In the genomic region with DNA sequence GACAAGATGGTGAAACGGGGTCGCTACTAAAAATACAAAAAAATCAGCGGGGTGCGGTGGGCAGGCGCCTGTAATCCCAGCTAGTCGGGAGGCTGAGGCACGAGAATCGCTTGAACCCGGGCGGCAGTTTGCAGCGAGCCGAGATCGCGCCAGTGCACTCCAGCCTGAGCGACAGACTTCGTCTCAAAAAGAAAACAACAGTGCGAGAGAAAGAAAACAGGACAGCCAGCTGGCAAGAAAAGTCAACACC, we compare ENCODE assay signal across 8 cellular contexts. TPM values are rescaled to one million over a fixed set of nuclear protein-coding genes. Genes with fewer than 3 reads are reported as not detected.
DNase-seq lines count a peak whose midpoint lies in the region; ATAC-seq, FAIRE-seq and TF ChIP-seq lines count a peak whose summit lies in the region.

No MANE protein-coding gene starts in this region.

- H2AK9ac ChIP-seq in IMR-90 (replicated peaks; ENCODE audit: low read depth, low read length, poor library complexity), result no peak overlapping the region

- no peak for TF ChIP-seq RAD21 in IMR-90 (IDR thresholded peaks at IDR 0.05; ENCODE audit: low read length)

- no peak overlapping the region for H4K91ac ChIP-seq in IMR-90 (ENCODE audit: insufficient read depth, low read depth, low read length)

- H3K23ac ChIP-seq in IMR-90 (ENCODE audit: low read depth, low read length), result peak overlapping the region; percentile 77

- peaks cover 20% of the 10 kb centered on the region for H4K20me1 ChIP-seq in IMR-90 (ENCODE audit: insufficient read depth, low read length)

- intact Hi-C loops in IMR-90 (cut with micrococcal nuclease) (no loop called here), psoas muscle (cut with DNase I) (loop anchor here in 1 of 2 donors (2.0 kb wide), 1 partner anchor 62 kb away; no protein-coding TSS in a partner anchor)

- peak overlapping the region in 1 of 2 experiments; percentile 20; a peak in 1 of 4 replicates for H4K8ac ChIP-seq in IMR-90 (ENCODE audit: low read depth in 2 of 2, low read length in 2 of 2)

- POLR2A ChIA-PET in IMR-90 (lab: Charles Lee; ENCODE audit: unreplicated experiment), result interaction anchor here (0.5 to 3.2 kb wide), 11 partner anchors 10 to 293 kb away, joined by 3 to 45 read pairs (median 4); partner anchors contain the start of genes PXN, RPLP0 and SIRT4

- peak overlapping the region; percentile 7; the same call in 1 of the 2 replicates for H3K56ac ChIP-seq in IMR-90 (ENCODE audit: extremely low read depth, insufficient read depth, low read length)

- CTCF ChIA-PET in IMR-90 (lab: Yijun Ruan, JAX), result interaction anchor here (1.6 kb wide), 1 partner anchor 10 kb away, joined by 11 read pairs; the partner anchor contains the start of gene SIRT4

- H3K27ac ChIP-seq in IMR-90 (ENCODE audit: insufficient read depth, low read length) (peak overlapping the region; percentile 93), psoas muscle (peak overlapping the region; percentile 97)

- H2BK15ac ChIP-seq in IMR-90 (ENCODE audit: low read depth, low read length), result no peak overlapping the region

- DNase-seq in DMS53 treated with DMSO at 0.1 percent for 48 hours (lab: John Stamatoyannopoulos, UW; ENCODE audit: unreplicated experiment), result peak; percentile 69
- no peak for DNase-seq in DMS53 (lab: John Stamatoyannopoulos, UW)
- DNase-seq in IMR-90, result no peak
- no peak for DNase-seq in epithelial cell of proximal tubule (ENCODE audit: low read depth)
- no peak for DNase-seq in psoas muscle
- no peak for DNase-seq in OCI-M2 (lab: John Stamatoyannopoulos, UW; ENCODE audit: unreplicated experiment)
- no peak for DNase-seq in HTR-8/SVneo (ENCODE audit: insufficient read length, low spot score)
- DNase-seq in activated naive CD4-positive, alpha-beta T cell treated with Interleukin-2 at 50 U/mL for 16 hours, result no peak

- H4K5ac ChIP-seq in IMR-90 (ENCODE audit: low read depth, low read length), result no peak overlapping the region; the same call in 1 of the 2 replicates

- H3K9me3 ChIP-seq in IMR-90 (ENCODE audit: control insufficient read depth, insufficient read depth, low read length) (no peaks in the 10 kb centered on the region), psoas muscle (no peaks in the 10 kb centered on the region)

- no peak overlapping the region for H2AK5ac ChIP-seq in IMR-90 (ENCODE audit: low read depth, low read length)

- peaks cover 4% of the 10 kb centered on the region; the same call in 1 of the 2 replicates for H3K9me1 ChIP-seq in IMR-90 (ENCODE audit: insufficient read depth, low read length)

- dilution Hi-C loops in IMR-90 (cut with HindIII; ENCODE audit: low sequenced_read_pairs, unreplicated experiment), result no loop called here

- no peaks in the 10 kb centered on the region for H3K27me3 ChIP-seq in IMR-90 (ENCODE audit: control insufficient read depth, insufficient read depth, low read length)
- H3K27me3 ChIP-seq in psoas muscle (ENCODE audit: insufficient read depth in 3 of 3, low read length in 2 of 3), result no peaks in the 10 kb centered on the region

- peak overlapping the region; percentile 91 for H2AFZ ChIP-seq in IMR-90 (replicated peaks; ENCODE audit: low read length, poor library complexity)

- no peak overlapping the region for H2BK120ac ChIP-seq in IMR-90 (ENCODE audit: low read depth, low read length)

- H2BK20ac ChIP-seq in IMR-90 (ENCODE audit: low read depth, low read length), result no peak overlapping the region; the same call in 1 of the 2 replicates

- H3K4me2 ChIP-seq in IMR-90 (ENCODE audit: low read depth, low read length), result peak overlapping the region; percentile 84

- TF ChIP-seq POLR2A in IMR-90 (IDR thresholded peaks at IDR 0.05; ENCODE audit: low read depth, low read length), result no peak

- FAIRE-seq in HTR-8/SVneo (lab: Jason Lieb, UNC), result no peak

- H2BK5ac ChIP-seq in IMR-90 (ENCODE audit: low read depth, low read length, poor library complexity, severe bottlenecking), result peak overlapping the region; percentile 100

- BruUV-seq in IMR-90 (replicated peaks; lab: Mats Ljungman, UMichigan), result no TSS peak

- in situ Hi-C loops in IMR-90 (cut with MboI; ENCODE audit: low sequenced_read_pairs), result no loop called here

- H3K4ac ChIP-seq in IMR-90 (ENCODE audit: low read depth, low read length), result peak overlapping the region; percentile 61

- peak; percentile 2 for ATAC-seq in IMR-90 (ENCODE audit: low read depth)
- ATAC-seq in psoas muscle, result peak in 3 of 4 donors; percentile 9 to 25 (median 18)

- H3K4me1 ChIP-seq in IMR-90 (ENCODE audit: control insufficient read depth, insufficient read depth, low read length), result 0 out of 2 replicates have a peak, but pooled peaks cover 5% of the 10 kb centered on the region
- peaks cover 7% of the 10 kb centered on the region for H3K4me1 ChIP-seq in psoas muscle

- TF ChIP-seq CTCF in IMR-90 (conservative IDR thresholded peaks at IDR 0.05; ENCODE audit: low read depth, low read length), result no peak
- no peak for TF ChIP-seq CTCF in epithelial cell of proximal tubule (conservative IDR thresholded peaks at IDR 0.05; ENCODE audit: low read depth, low read length)
- TF ChIP-seq CTCF in psoas muscle (IDR thresholded peaks at IDR 0.05), result no peak

- H3K36me3 ChIP-seq in IMR-90 (ENCODE audit: control insufficient read depth, insufficient read depth, low read length) (no peaks in the 10 kb centered on the region), psoas muscle (ENCODE audit: insufficient read depth in 1 of 2, low read depth in 1 of 2) (no peaks in the 10 kb centered on the region)

- no peaks in the 10 kb centered on the region for H3K79me1 ChIP-seq in IMR-90 (ENCODE audit: low read depth in 1 of 2, low read length in 2 of 2)

- H3K4me3 ChIP-seq in IMR-90 (ENCODE audit: insufficient read depth, low read depth, low read length), result peak overlapping the region; percentile 56
- H3K4me3 ChIP-seq in epithelial cell of proximal tubule (ENCODE audit: low read depth, low read length), result peak overlapping the region; percentile 61
- H3K4me3 ChIP-seq in psoas muscle, result peak overlapping the region; percentile 67

- peak overlapping the region; percentile 10; the same call in 1 of the 2 replicates for H3K18ac ChIP-seq in IMR-90 (ENCODE audit: low read depth, low read length)

- H3K14ac ChIP-seq in IMR-90 (replicated peaks; ENCODE audit: low read depth, low read length), result peak overlapping the region; percentile 54

- 0% methylated on average over 12 of the region's 17 CpGs; no CpG with 5 or more reads in 1 of the 2 experiments for WGBS in IMR-90 (ENCODE audit: extremely low coverage in 2 of 2, insufficient read length in 1 of 2), 2 experiments
- 0 to 1% (median 0%) methylated on average over 17 of the region's 17 CpGs for WGBS in psoas muscle, 3 donors

- H3K9ac ChIP-seq in IMR-90 (ENCODE audit: low read depth, low read length), result peak overlapping the region; percentile 98

TF ChIP-seq in IMR-90, 13 proteins besides CTCF, POLR2A, EP300 and RAD21:
- TF ChIP-seq FOS (IDR thresholded peaks at IDR 0.05; ENCODE audit: low read depth, low read length), result no peak
- TF ChIP-seq CHD1 (IDR thresholded peaks at IDR 0.05; ENCODE audit: low read depth, low read length), result no peak
- 0 out of 2 replicates have a peak, but pooled peaks have one; percentile 6 for TF ChIP-seq MXI1 (IDR thresholded peaks at IDR 0.05; ENCODE audit: borderline replicate concordance, low read depth, low read length)

RNA-seq across cellular contexts. Expression of gene RNU4-2, which starts 0.6 kb away (rescaled TPM):
- total RNA-seq in IMR-90 (2012; rRNA removed) (under 0.01 TPM in 2 replicates), epithelial cell of proximal tubule (under 0.01 TPM in 2 replicates), psoas muscle (over 10,000 TPM in 3 of 4 donors, 1,000 to 10,000 TPM in 1; 9,511 to 17,387 (median 16,401) TPM)
- polyA plus RNA-seq in IMR-90 (2012; rRNA removed) (not detected in 2 replicates), psoas muscle (not detected)
- polyA plus RNA-seq in IMR-90 (2012; cell fraction: cytosol; rRNA removed), result not detected in 2 replicates
- not detected in 2 replicates for polyA plus RNA-seq in IMR-90 (2012; cell fraction: nucleus; rRNA removed; ENCODE audit: low replicate concordance)

RNA-seq across cellular contexts. Expression of gene RNU4-1, which starts 0.7 kb away (rescaled TPM):
- total RNA-seq in IMR-90 (2012; rRNA removed) (under 0.01 TPM in 2 replicates), epithelial cell of proximal tubule (under 0.01 TPM in 2 replicates), psoas muscle (1,000 to 10,000 TPM; 1,144 to 3,144 (median 2,601) TPM)
- polyA plus RNA-seq in IMR-90 (2012; rRNA removed) (not detected in 2 replicates), psoas muscle (not detected)
- polyA plus RNA-seq in IMR-90 (2012; cell fraction: cytosol; rRNA removed), result not detected in 2 replicates
- polyA plus RNA-seq in IMR-90 (2012; cell fraction: nucleus; rRNA removed; ENCODE audit: low replicate concordance), result not detected in 2 replicates

RNA-seq across cellular contexts. Expression of gene SIRT4, which starts 9.8 kb away (rescaled TPM):
- total RNA-seq in IMR-90 (2012; rRNA removed), result 0.83 and 2.0 TPM in 2 replicates
- 0.56 and 0.87 TPM in 2 replicates for polyA plus RNA-seq in IMR-90 (2012; rRNA removed)
- polyA plus RNA-seq in IMR-90 (2012; cell fraction: cytosol; rRNA removed), result 0.99 and 1.2 TPM in 2 replicates
- 0.61 and 0.79 TPM in 2 replicates for polyA plus RNA-seq in IMR-90 (2012; cell fraction: nucleus; rRNA removed; ENCODE audit: low replicate concordance)
- 0.35 and 1.2 TPM in 2 replicates for total RNA-seq in epithelial cell of proximal tubule
- total RNA-seq in psoas muscle, result 1 to 10 TPM; 2.3 to 7.7 (median 4.8) TPM
- polyA plus RNA-seq in psoas muscle, result 10 to 100 TPM in 1 of 3 donors, 1 to 10 TPM in 2; 3.4 to 10.7 (median 5.4) TPM

RNA-seq across cellular contexts. Expression of gene PXN, which starts 26.8 kb away (rescaled TPM):
- 33.9 and 46.6 TPM in 2 replicates for total RNA-seq in IMR-90 (2012; rRNA removed)
- polyA plus RNA-seq in IMR-90 (2012; rRNA removed), result 134 and 139 TPM in 2 replicates
- 104 and 123 TPM in 2 replicates for polyA plus RNA-seq in IMR-90 (2012; cell fraction: cytosol; rRNA removed)
- polyA plus RNA-seq in IMR-90 (2012; cell fraction: nucleus; rRNA removed; ENCODE audit: low replicate concordance), result 210 and 333 TPM in 2 replicates
- 84.5 and 100 TPM in 2 replicates for total RNA-seq in epithelial cell of proximal tubule
- 100 to 1,000 TPM in 2 of 4 donors, 10 to 100 TPM in 2; 67.6 to 166 (median 106) TPM for total RNA-seq in psoas muscle
- polyA plus RNA-seq in psoas muscle, result 100 to 1,000 TPM in 1 of 3 donors, 10 to 100 TPM in 2; 64.7 to 147 (median 96.2) TPM

RNA-seq across cellular contexts. Expression of gene PLA2G1B, which starts 35.2 kb away (rescaled TPM):
- total RNA-seq in IMR-90 (2012; rRNA removed) (not detected in 2 replicates), epithelial cell of proximal tubule (not detected in 2 replicates), psoas muscle (1 to 10 TPM in 1 of 4 donors, not detected in 3; 1.0 TPM)
- polyA plus RNA-seq in IMR-90 (2012; rRNA removed) (not detected in 2 replicates), psoas muscle (under 1 TPM in 2 of 3 donors, not detected in 1; 0.39 to 0.81 TPM)
- not detected in 2 replicates for polyA plus RNA-seq in IMR-90 (2012; cell fraction: cytosol; rRNA removed)
- not detected in 2 replicates for polyA plus RNA-seq in IMR-90 (2012; cell fraction: nucleus; rRNA removed; ENCODE audit: low replicate concordance)

Comparison
In these comparisons a context has a peak if more than half of its experiments do, and no peak if none do; other contexts are left out.
1. RNA of gene RNU4-2, which starts 0.6 kb away (total RNA-seq): 9,511 to 17,387 TPM in psoas muscle; under 0.01 TPM in IMR-90 and under 0.01 TPM in epithelial cell of proximal tubule; every median in the first group is over 1,000 times any median in the second.
2. RNA of gene RNU4-1, which starts 0.7 kb away (total RNA-seq): 1,144 to 3,144 TPM in psoas muscle; under 0.01 TPM in IMR-90 and under 0.01 TPM in epithelial cell of proximal tubule; every median in the first group is over 1,000 times any median in the second.
3. Peak in every context shown above with its lines, with median percentiles within 50 percentile points of each other: H3K4me3 ChIP-seq.